ENCODE assay signal across 8 cellular contexts in genomic region chr5:42811591-42812392, GRCh38. TPM values are rescaled to one million over a fixed set of nuclear protein-coding genes. Genes with fewer than 3 reads are reported as not detected.
DNase-seq lines count a peak whose midpoint lies in the region; ATAC-seq, FAIRE-seq and TF ChIP-seq lines count a peak whose summit lies in the region.

A gene with protein sequence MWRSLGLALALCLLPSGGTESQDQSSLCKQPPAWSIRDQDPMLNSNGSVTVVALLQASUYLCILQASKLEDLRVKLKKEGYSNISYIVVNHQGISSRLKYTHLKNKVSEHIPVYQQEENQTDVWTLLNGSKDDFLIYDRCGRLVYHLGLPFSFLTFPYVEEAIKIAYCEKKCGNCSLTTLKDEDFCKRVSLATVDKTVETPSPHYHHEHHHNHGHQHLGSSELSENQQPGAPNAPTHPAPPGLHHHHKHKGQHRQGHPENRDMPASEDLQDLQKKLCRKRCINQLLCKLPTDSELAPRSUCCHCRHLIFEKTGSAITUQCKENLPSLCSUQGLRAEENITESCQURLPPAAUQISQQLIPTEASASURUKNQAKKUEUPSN (minus strand): TSS chr5:42811892. CDS start chr5:42808353, 3,539 bp downstream.

- H3K4me1 Mint-ChIP-seq in stimulated activated memory B cell treated with anti-CD40 and anti-IgM and Interleukin-4, amounts not matched to agents 10 μg/mL and 1 μg/mL and 100 μg/mL, for 72 hours: no peaks in the 10 kb centered on the region

- H3K79me2 ChIP-seq in ACC112 (ENCODE audit: control insufficient read depth, insufficient read depth, low read length, unreplicated experiment): no peaks in the 10 kb centered on the region

- TF ChIP-seq POLR2A in NB4 (IDR thresholded peaks at IDR 0.05; ENCODE audit: extremely low read depth, insufficient read length) (no peak), stomach (IDR thresholded peaks at IDR 0.05) (peak in 2 of 4 donors; percentile 65 to 84)

- no peak within 1 kb of the TSS for H3K4me3 Mint-ChIP-seq in stimulated activated memory B cell treated with anti-CD40 and anti-IgM and Interleukin-4, amounts not matched to agents 10 μg/mL and 1 μg/mL and 100 μg/mL, for 72 hours

- no peaks in the 10 kb centered on the region for H3K27me3 ChIP-seq in ACC112 (ENCODE audit: insufficient read depth, low read length)
- H3K27me3 ChIP-seq in stomach: no peaks in the 10 kb centered on the region

- no peak for TF ChIP-seq EP300 in stomach (IDR thresholded peaks at IDR 0.05)

- intact Hi-C loops in stomach (cut with DNase I; ENCODE audit: low total_unique reads): no loop called here

- TF ChIP-seq CTCF in NB4 (IDR thresholded peaks at IDR 0.05; ENCODE audit: low read depth, low read length) (no peak), cardiac fibroblast (IDR thresholded peaks at IDR 0.05; ENCODE audit: low read depth, low read length) (no peak), stomach (IDR thresholded peaks at IDR 0.05) (no peak)

- FAIRE-seq in islet of Langerhans (lab: Jason Lieb, UNC): peak; percentile 74

- no peak for ATAC-seq in stimulated activated memory B cell treated with anti-CD40 and anti-IgM and Interleukin-4, amounts not matched to agents 10 μg/mL and 1 μg/mL and 100 μg/mL, for 72 hours

- no peak within 1 kb of the TSS for H3K27ac Mint-ChIP-seq in stimulated activated memory B cell treated with anti-CD40 and anti-IgM and Interleukin-4, amounts not matched to agents 10 μg/mL and 1 μg/mL and 100 μg/mL, for 72 hours

- H3K27me3 Mint-ChIP-seq in stimulated activated memory B cell treated with anti-CD40 and anti-IgM and Interleukin-4, amounts not matched to agents 10 μg/mL and 1 μg/mL and 100 μg/mL, for 72 hours: no peaks in the 10 kb centered on the region

- H3K27ac ChIP-seq in ACC112 (ENCODE audit: low read depth, low read length) (0 out of 2 replicates have a peak within 1 kb of the TSS, but pooled peaks have one; percentile 25), stomach (peak within 1 kb of the TSS; percentile 72 to 86 (median 83))

- H3K4me3 ChIP-seq in ACC112 (ENCODE audit: low read depth, low read length) (peak within 1 kb of the TSS; percentile 37), NB4 (ENCODE audit: low read depth, low read length) (no peak within 1 kb of the TSS), cardiac fibroblast (replicated peaks in 1 of 2; ENCODE audit: low read depth in 2 of 2, low read length in 2 of 2) (peak within 1 kb of the TSS in 1 of 2 donors; percentile 26), stomach (peak within 1 kb of the TSS; percentile 52 to 60 (median 56))

- DNase-seq in NB4 (ENCODE audit: low read depth) (peak; percentile 8), cardiac fibroblast (ENCODE audit: low read depth in 2 of 2) (peak; percentile 12 to 84), stomach (peak; percentile 79), NCI-H1092 treated with DMSO at 0.1 percent for 48 hours (lab: John Stamatoyannopoulos, UW) (no peak), HPDE6-E6E7 (ENCODE audit: extremely low spot score) (no peak)

- no peaks in the 10 kb centered on the region for H3K9me3 Mint-ChIP-seq in stimulated activated memory B cell treated with anti-CD40 and anti-IgM and Interleukin-4, amounts not matched to agents 10 μg/mL and 1 μg/mL and 100 μg/mL, for 72 hours

- no peaks in the 10 kb centered on the region for H3K9me3 ChIP-seq in stomach

- 6 to 13% (median 7%) methylated on average over 6 of the region's 6 CpGs for WGBS in stomach, 5 donors

- H3K4me1 ChIP-seq in ACC112 (ENCODE audit: control insufficient read depth, insufficient read depth, low read length, unreplicated experiment): peaks cover 9% of the 10 kb centered on the region
- peaks cover 12 to 56% (median 36%) of the 10 kb centered on the region in 4 donors for H3K4me1 ChIP-seq in stomach

- H2AFZ ChIP-seq in ACC112 (ENCODE audit: low read length, unreplicated experiment): peak within 1 kb of the TSS; percentile 35

- no peaks in the 10 kb centered on the region for H3K36me3 ChIP-seq in ACC112 (ENCODE audit: insufficient read depth, low read length)
- H3K36me3 ChIP-seq in stomach: peaks cover 0 to 9% (median 6%) of the 10 kb centered on the region in 4 donors

- H3K36me3 Mint-ChIP-seq in stimulated activated memory B cell treated with anti-CD40 and anti-IgM and Interleukin-4, amounts not matched to agents 10 μg/mL and 1 μg/mL and 100 μg/mL, for 72 hours: no peaks in the 10 kb centered on the region

RNA-seq across cellular contexts. Expression of the gene that starts here (rescaled TPM):
- total RNA-seq in stomach: 100 to 1,000 TPM; 193 to 484 (median 395) TPM
- 100 to 1,000 TPM in 2 of 3 donors, 10 to 100 TPM in 1; 83.5 to 236 (median 166) TPM for polyA plus RNA-seq in stomach

Comparison
In these comparisons a context has a peak if more than half of its experiments do, and no peak if none do; other contexts are left out.
1. DNase-seq: peak in NB4 (single experiment), cardiac fibroblast (2 of 2) and stomach (single experiment); none in NCI-H1092 treated with DMSO at 0.1 percent for 48 hours (single experiment) and HPDE6-E6E7 (single experiment).